In the genomic region with DNA sequence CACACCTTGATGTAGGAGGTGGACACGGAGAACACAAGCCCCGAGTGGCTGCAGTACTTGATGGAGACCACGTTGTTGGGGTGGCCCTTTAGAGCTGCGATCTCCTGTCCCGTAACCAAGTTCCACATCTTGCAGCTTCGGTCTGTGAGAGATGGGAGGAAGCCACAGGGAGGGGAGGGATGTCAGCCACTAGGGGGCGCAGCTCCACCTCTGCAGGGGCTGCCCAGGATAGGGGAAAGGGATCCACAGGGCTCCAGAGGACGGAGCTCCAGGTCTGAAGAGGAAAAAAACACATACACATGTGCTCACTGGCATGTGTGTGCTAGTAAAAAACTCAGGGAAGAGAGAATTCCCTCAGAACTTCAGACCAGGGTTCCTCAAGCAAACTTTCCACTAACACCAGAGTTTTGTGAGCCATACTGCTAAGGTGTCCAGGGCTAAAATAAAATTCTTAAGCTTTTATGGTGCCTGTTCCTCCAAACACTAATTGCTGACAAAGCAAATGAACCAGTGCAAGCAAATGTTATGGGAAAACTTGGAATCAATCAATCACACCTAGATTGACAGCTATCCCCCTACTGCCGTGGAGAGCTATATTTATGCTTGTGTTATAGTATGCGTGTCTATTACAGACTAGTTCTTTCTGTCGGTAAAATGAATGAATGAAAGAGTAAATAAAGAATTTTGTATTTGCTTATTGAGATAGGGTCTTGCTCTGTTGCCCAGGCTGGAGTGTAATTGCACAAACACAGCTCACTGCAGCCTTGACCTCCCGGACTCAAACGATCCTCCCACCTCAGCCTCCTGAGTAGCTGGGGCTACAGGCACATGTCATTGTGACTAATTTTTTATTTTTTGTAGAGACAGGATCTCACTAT, we compare ENCODE assay signal across 8 cellular contexts. TPM values are rescaled to one million over a fixed set of nuclear protein-coding genes. Genes with fewer than 3 reads are reported as not detected.
DNase-seq lines count a peak whose midpoint lies in the region; ATAC-seq and TF ChIP-seq lines count a peak whose summit lies in the region.

No MANE protein-coding gene starts in this region.

- POLR2A ChIA-PET in WTC11 (lab: Charles Lee) = interaction anchor here (0.5 to 0.7 kb wide), 2 partner anchors 41 to 137 kb away, joined by 3 read pairs; no protein-coding TSS in a partner anchor

- no peak overlapping the region for H3K4me2 ChIP-seq in Loucy (ENCODE audit: low read depth, low read length, poor library complexity, severe bottlenecking)

- H2AFZ ChIP-seq in Loucy (ENCODE audit: low read length) = no peak overlapping the region

- no peaks in the 10 kb centered on the region for H3K79me2 ChIP-seq in Loucy (ENCODE audit: insufficient read depth, low read length)

- no peak overlapping the region for H3K4me3 ChIP-seq in Loucy (ENCODE audit: low read length, poor library complexity, severe bottlenecking)
- H3K4me3 ChIP-seq in choroid plexus epithelial cell (ENCODE audit: low read depth, low read length) = no peak overlapping the region

- no peaks in the 10 kb centered on the region for H3K9me2 ChIP-seq in Loucy (replicated peaks; ENCODE audit: low read depth, low read length)

- DNase-seq in GDM1 (lab: John Stamatoyannopoulos, UW) = peak; percentile 30
- peak; percentile 90 for DNase-seq in WTC11 (ENCODE audit: low spot score)
- peak; percentile 36 for DNase-seq in choroid plexus epithelial cell (ENCODE audit: low read depth)
- no peak for DNase-seq in osteocyte (ENCODE audit: extremely low spot score, unreplicated experiment)
- no peak for DNase-seq in pons (ENCODE audit: low spot score)
- DNase-seq in NCI-H1048 (lab: John Stamatoyannopoulos, UW) = no peak

- peak; percentile 94 for TF ChIP-seq CTCF in Loucy (conservative IDR thresholded peaks at IDR 0.05; ENCODE audit: low read length)
- peak; percentile 87 for TF ChIP-seq CTCF in WTC11 (IDR thresholded peaks at IDR 0.05)
- peak; percentile 59 for TF ChIP-seq CTCF in choroid plexus epithelial cell (conservative IDR thresholded peaks at IDR 0.05; ENCODE audit: low read depth, low read length)
- TF ChIP-seq CTCF in osteocyte (IDR thresholded peaks at IDR 0.05) = peak; percentile 45

- H3F3A ChIP-seq in Loucy (ENCODE audit: low read depth) = no peaks in the 10 kb centered on the region

- H3K9me3 ChIP-seq in Loucy (ENCODE audit: insufficient read depth, low read depth, low read length) = peaks cover 4% of the 10 kb centered on the region; the same call in 1 of the 2 replicates

- no peak overlapping the region for H3K9ac ChIP-seq in Loucy (ENCODE audit: low read depth, low read length, poor library complexity, severe bottlenecking)

- H3K4me1 Mint-ChIP-seq in WTC11 (no peaks in the 10 kb centered on the region), osteocyte (ENCODE audit: unreplicated experiment) (no peaks in the 10 kb centered on the region)

- H3K27ac Mint-ChIP-seq in WTC11 (no peak overlapping the region), osteocyte (ENCODE audit: unreplicated experiment) (no peak overlapping the region)

- ATAC-seq in WTC11 = peak; percentile 97
- no peak for ATAC-seq in HG02763 (IDR thresholded peaks at IDR 0.05; ENCODE audit: unreplicated experiment)

- H3K4me1 ChIP-seq in Loucy (ENCODE audit: insufficient read depth, low read length, poor library complexity, severe bottlenecking) = no peaks in the 10 kb centered on the region

- H3K36me3 ChIP-seq in Loucy (ENCODE audit: insufficient read depth, low read length) = peaks cover 70% of the 10 kb centered on the region; the same call in 1 of the 2 replicates

- no peaks in the 10 kb centered on the region for H4K20me1 ChIP-seq in Loucy (ENCODE audit: insufficient read depth, low read length, poor library complexity, severe bottlenecking)

- CTCF ChIA-PET in WTC11 (lab: Charles Lee) = interaction anchor here (0.6 to 7.7 kb wide), 73 partner anchors 8 to 421 kb away, joined by 3 to 218 read pairs (median 5); partner anchors contain the start of genes ASCL5, GPR25, KIF21B and TMEM9

- H3K9me3 Mint-ChIP-seq in WTC11 (peaks cover 11% of the 10 kb centered on the region), osteocyte (ENCODE audit: unreplicated experiment) (no peaks in the 10 kb centered on the region)

- H3K27me3 Mint-ChIP-seq in WTC11 (ENCODE audit: low read depth) = no peaks in the 10 kb centered on the region; the same call in 1 of the 2 replicates
- H3K27me3 Mint-ChIP-seq in osteocyte (ENCODE audit: unreplicated experiment) = no peaks in the 10 kb centered on the region

- no peaks in the 10 kb centered on the region for H3K27me3 ChIP-seq in Loucy (ENCODE audit: insufficient read depth, low read length, poor library complexity, severe bottlenecking)

- H3K4me3 Mint-ChIP-seq in WTC11 (no peak overlapping the region), osteocyte (ENCODE audit: unreplicated experiment) (no peak overlapping the region)

- H3K36me3 Mint-ChIP-seq in WTC11 (peaks cover 27% of the 10 kb centered on the region), osteocyte (ENCODE audit: unreplicated experiment) (no peaks in the 10 kb centered on the region)

TF ChIP-seq in WTC11, 78 proteins besides CTCF, POLR2A, EP300 and RAD21:
- 0 out of 2 replicates have a peak, but pooled peaks have one; percentile 61 for TF ChIP-seq TEAD1 (CRISPR knock-in tag; IDR thresholded peaks at IDR 0.05)
- TF ChIP-seq FOXK1 (CRISPR knock-in tag; IDR thresholded peaks at IDR 0.05) = 0 out of 2 replicates have a peak, but pooled peaks have one; percentile 37
- no peak for TF ChIP-seq NR2C2 (CRISPR knock-in tag; IDR thresholded peaks at IDR 0.05)

RNA-seq across cellular contexts. Expression of gene KIF21B, which starts 43.7 kb away (rescaled TPM):
- 17.8 to 19.4 TPM (median 18.0 TPM) in 3 replicates for total RNA-seq in WTC11 (2021)
- 0.63 and 0.97 TPM in 2 replicates for total RNA-seq in osteocyte

Comparison
In these comparisons a context has a peak if more than half of its experiments do, and no peak if none do; other contexts are left out.
1. DNase-seq: peak in GDM1 (single experiment), WTC11 (single experiment) and choroid plexus epithelial cell (single experiment); none in osteocyte (single experiment), pons (single experiment) and NCI-H1048 (single experiment).
2. Peak in every context shown above with its lines, with median percentiles within 50 percentile points of each other: CTCF ChIP-seq.